ENCODE assay signal across 15 cellular contexts in the genomic region with DNA sequence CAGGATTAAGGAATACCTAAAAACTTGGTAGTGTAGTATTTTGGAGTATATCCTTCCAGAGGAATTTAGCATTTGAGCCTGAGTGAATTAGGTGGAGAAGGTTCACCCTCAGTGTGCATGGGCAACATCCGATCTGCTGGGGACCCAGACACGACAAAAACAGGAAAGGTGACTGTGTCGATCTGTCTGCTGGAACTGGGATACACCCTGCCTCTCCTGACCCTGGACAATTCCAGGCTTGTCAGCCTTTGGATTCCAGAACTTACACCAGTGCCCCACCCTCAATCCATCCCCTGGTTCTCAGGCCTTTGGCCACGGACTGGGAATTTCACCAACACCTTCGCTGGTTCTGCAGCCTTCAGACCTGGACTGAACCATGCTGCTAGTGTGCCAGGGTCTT. TPM values are rescaled to one million over a fixed set of nuclear protein-coding genes. Genes with fewer than 3 reads are reported as not detected.
DNase-seq lines count a peak whose midpoint lies in the region; ATAC-seq, FAIRE-seq and TF ChIP-seq lines count a peak whose summit lies in the region.
"Had no signal": no experiment of that assay in that cellular context is flagged by ENCODE, and none has a peak within 500 bp of the region (broad histone marks: within the 10 kb centered on the region; RNA-seq: fewer than 3 reads in every experiment).

No MANE protein-coding gene starts in this region.

- H3K4me1 ChIP-seq in heart left ventricle (peaks cover 3 to 36% (median 20%) of the 10 kb centered on the region in 12 donors), mammary epithelial cell (ENCODE audit: insufficient read depth, low read length) (peaks cover 30% of the 10 kb centered on the region), endothelial cell of umbilical vein (ENCODE audit: control insufficient read depth, extremely low read depth, insufficient read depth, low read length) (peaks cover 54% of the 10 kb centered on the region)

- in situ Hi-C loops in mammary epithelial cell (cut with MboI; ENCODE audit: low sequenced_read_pairs in 2 of 2) = no loop called here

- TF ChIP-seq POLR2A in heart left ventricle (IDR thresholded peaks at IDR 0.05) = no peak
- no peak for TF ChIP-seq POLR2A in endothelial cell of umbilical vein (IDR thresholded peaks at IDR 0.05; ENCODE audit: low read depth, low read length)

- H3K36me3 ChIP-seq in heart left ventricle = no peaks in the 10 kb centered on the region
- H3K36me3 ChIP-seq in mammary epithelial cell (ENCODE audit: insufficient read depth, low read length) = no peaks in the 10 kb centered on the region
- no peaks in the 10 kb centered on the region for H3K36me3 ChIP-seq in endothelial cell of umbilical vein (ENCODE audit: control insufficient read depth in 2 of 2, extremely low read depth in 1 of 2, insufficient read depth in 2 of 2, low read length in 2 of 2)
- H3K36me3 ChIP-seq: BLaER1 had no signal

- intact Hi-C loops in heart left ventricle (cut with DNase I) = no loop called here
- intact Hi-C loops in cardiac septum (cut with DNase I) = no loop called here
- intact Hi-C loops in mammary epithelial cell (cut with micrococcal nuclease) = no loop called here
- intact Hi-C loops in endothelial cell of umbilical vein (cut with micrococcal nuclease) = no loop called here
- intact Hi-C loops in activated CD4-positive, alpha-beta T cell treated with anti-CD3 and anti-CD28 coated beads, Interleukin-2, amount 10 ng/mL, durations not matched to agents 24 days and 14 days (cut with micrococcal nuclease) = no loop called here

- WGBS in heart left ventricle, 4 donors = 73 to 80% (median 75%) methylated on average over 5 of the region's 5 CpGs
- 53% methylated on average over 5 of the region's 5 CpGs for WGBS in mammary epithelial cell (ENCODE audit: low coverage, missing lambda C conversion rate)

- DNase-seq in heart left ventricle = no peak
- DNase-seq in cardiac septum (ENCODE audit: low spot score) = no peak
- DNase-seq in mammary epithelial cell = peak; percentile 9
- DNase-seq in endothelial cell of umbilical vein (ENCODE audit: low read depth, low spot score) = peak; percentile 77
- DNase-seq in COR-L47 (lab: John Stamatoyannopoulos, UW) = no peak
- DNase-seq in activated CD4-positive, alpha-beta T cell treated with anti-CD3 and anti-CD28 coated beads, Interleukin-2, amount 10 ng/mL, durations not matched to agents 24 days and 14 days = no peak
- DNase-seq: 8988T; AML-193; CD8-positive, alpha-beta memory T cell; DMS53; HCEC 1CT; HFFc6; IMR-90 had no signal

- H3K4me3 ChIP-seq in heart left ventricle (no peak overlapping the region), mammary epithelial cell (replicated peaks in 1 of 3; ENCODE audit: insufficient read depth in 1 of 3, low read depth in 2 of 3, low read length in 3 of 3) (no peak overlapping the region), endothelial cell of umbilical vein (replicated peaks in 1 of 3; ENCODE audit: insufficient read depth in 1 of 3, low read depth in 1 of 3, low read length in 3 of 3) (no peak overlapping the region)
- H3K4me3 ChIP-seq: BLaER1 had no signal

- H3K9ac ChIP-seq in mammary epithelial cell (ENCODE audit: insufficient read depth, low read length) (no peak overlapping the region), endothelial cell of umbilical vein (replicated peaks; ENCODE audit: extremely low read depth, insufficient read depth, low read length) (no peak overlapping the region)
- H3K9ac ChIP-seq: BLaER1 had no signal

- no peaks in the 10 kb centered on the region for H4K20me1 ChIP-seq in mammary epithelial cell (ENCODE audit: insufficient read depth, low read length)
- no peaks in the 10 kb centered on the region for H4K20me1 ChIP-seq in endothelial cell of umbilical vein (replicated peaks; ENCODE audit: control insufficient read depth, extremely low read depth, insufficient read depth, low read length)
- H4K20me1 ChIP-seq: BLaER1 had no signal

- H3K4me2 ChIP-seq in mammary epithelial cell (ENCODE audit: insufficient read depth, low read depth, low read length) (peak overlapping the region; percentile 42), endothelial cell of umbilical vein (ENCODE audit: insufficient read depth, low read length) (no peak overlapping the region)
- H3K4me2 ChIP-seq: BLaER1 had no signal

- H3K27me3 ChIP-seq in heart left ventricle (no peaks in the 10 kb centered on the region), mammary epithelial cell (ENCODE audit: insufficient read depth, low read length) (no peaks in the 10 kb centered on the region), endothelial cell of umbilical vein (ENCODE audit: control insufficient read depth in 2 of 2, insufficient read depth in 2 of 2, low read length in 2 of 2) (no peaks in the 10 kb centered on the region)
- H3K27me3 ChIP-seq: BLaER1 had no signal

- ATAC-seq in heart left ventricle = peak in 3 of 4 donors; percentile 31 to 41 (median 31)
- no peak for ATAC-seq in stimulated activated memory B cell treated with anti-CD40 and anti-IgM and Interleukin-4, amounts not matched to agents 10 μg/mL and 1 μg/mL and 100 μg/mL, for 72 hours

- FAIRE-seq in endothelial cell of umbilical vein (lab: Jason Lieb, UNC) = peak; percentile 83

- no peaks in the 10 kb centered on the region for H3K79me2 ChIP-seq in mammary epithelial cell (ENCODE audit: insufficient read depth, low read length)
- peaks cover 3% of the 10 kb centered on the region for H3K79me2 ChIP-seq in endothelial cell of umbilical vein (ENCODE audit: control insufficient read depth, insufficient read depth, low read length)

- dilution Hi-C loops in mammary epithelial cell (cut with HindIII; ENCODE audit: low sequenced_read_pairs) (no loop called here), endothelial cell of umbilical vein (cut with MboI; ENCODE audit: extremely low pct_ligation_motif_present, low sequenced_read_pairs) (no loop called here)

- TF ChIP-seq CTCF in heart left ventricle (IDR thresholded peaks at IDR 0.05) (no peak), mammary epithelial cell (conservative IDR thresholded peaks at IDR 0.05 in 1 of 2, IDR thresholded peaks at IDR 0.05 in 1 of 2; ENCODE audit: extremely low read depth in 1 of 2, insufficient read depth in 1 of 2, low read depth in 1 of 2, low read length in 2 of 2) (no peak), endothelial cell of umbilical vein (IDR thresholded peaks at IDR 0.05; ENCODE audit: extremely low read depth in 1 of 2, insufficient read depth in 1 of 2, low read depth in 1 of 2, low read length in 2 of 2) (no peak)

- H3K9me3 ChIP-seq in heart left ventricle (no peaks in the 10 kb centered on the region), mammary epithelial cell (replicated peaks; ENCODE audit: insufficient read depth, low read length) (no peaks in the 10 kb centered on the region), endothelial cell of umbilical vein (replicated peaks; ENCODE audit: control insufficient read depth, insufficient read depth, low read length) (no peaks in the 10 kb centered on the region)
- H3K9me3 ChIP-seq: BLaER1 had no signal

- POLR2A ChIA-PET in endothelial cell of umbilical vein (lab: Charles Lee) = no interaction called here

- H3K9me3 Mint-ChIP-seq in stimulated activated memory B cell treated with anti-CD40 and anti-IgM and Interleukin-4, amounts not matched to agents 10 μg/mL and 1 μg/mL and 100 μg/mL, for 72 hours = peaks cover 5% of the 10 kb centered on the region
- no peaks in the 10 kb centered on the region for H3K9me3 Mint-ChIP-seq in activated CD4-positive, alpha-beta T cell treated with anti-CD3 and anti-CD28 coated beads, Interleukin-2, amount 10 ng/mL, durations not matched to agents 24 days and 14 days
- H3K9me3 Mint-ChIP-seq: CD8-positive, alpha-beta memory T cell had no signal

- H2AFZ ChIP-seq in mammary epithelial cell (ENCODE audit: low read depth, low read length) = peak overlapping the region; percentile 70
- no peak overlapping the region for H2AFZ ChIP-seq in endothelial cell of umbilical vein (ENCODE audit: low read depth, low read length)

- H3K27me3 Mint-ChIP-seq in stimulated activated memory B cell treated with anti-CD40 and anti-IgM and Interleukin-4, amounts not matched to agents 10 μg/mL and 1 μg/mL and 100 μg/mL, for 72 hours = peaks cover 13% of the 10 kb centered on the region
- H3K27me3 Mint-ChIP-seq in activated CD4-positive, alpha-beta T cell treated with anti-CD3 and anti-CD28 coated beads, Interleukin-2, amount 10 ng/mL, durations not matched to agents 24 days and 14 days = no peaks in the 10 kb centered on the region

- BruUV-seq in mammary epithelial cell (replicated peaks; lab: Mats Ljungman, UMichigan) (no TSS peak), endothelial cell of umbilical vein (replicated peaks; lab: Mats Ljungman, UMichigan) (no TSS peak)

- no peaks in the 10 kb centered on the region for H3K9me1 ChIP-seq in endothelial cell of umbilical vein (replicated peaks; ENCODE audit: control insufficient read depth, extremely low read depth, insufficient read depth, low read length)

- peaks cover 15% of the 10 kb centered on the region for H3K4me1 Mint-ChIP-seq in stimulated activated memory B cell treated with anti-CD40 and anti-IgM and Interleukin-4, amounts not matched to agents 10 μg/mL and 1 μg/mL and 100 μg/mL, for 72 hours
- peaks cover 7% of the 10 kb centered on the region for H3K4me1 Mint-ChIP-seq in activated CD4-positive, alpha-beta T cell treated with anti-CD3 and anti-CD28 coated beads, Interleukin-2, amount 10 ng/mL, durations not matched to agents 24 days and 14 days

- H3K4me3 Mint-ChIP-seq in stimulated activated memory B cell treated with anti-CD40 and anti-IgM and Interleukin-4, amounts not matched to agents 10 μg/mL and 1 μg/mL and 100 μg/mL, for 72 hours = no peak overlapping the region
- no peak overlapping the region for H3K4me3 Mint-ChIP-seq in activated CD4-positive, alpha-beta T cell treated with anti-CD3 and anti-CD28 coated beads, Interleukin-2, amount 10 ng/mL, durations not matched to agents 24 days and 14 days
- H3K4me3 Mint-ChIP-seq: CD8-positive, alpha-beta memory T cell; HFFc6 had no signal

- H3K36me3 Mint-ChIP-seq in stimulated activated memory B cell treated with anti-CD40 and anti-IgM and Interleukin-4, amounts not matched to agents 10 μg/mL and 1 μg/mL and 100 μg/mL, for 72 hours = no peaks in the 10 kb centered on the region
- H3K36me3 Mint-ChIP-seq in activated CD4-positive, alpha-beta T cell treated with anti-CD3 and anti-CD28 coated beads, Interleukin-2, amount 10 ng/mL, durations not matched to agents 24 days and 14 days (ENCODE audit: low read depth) = no peaks in the 10 kb centered on the region
- H3K36me3 Mint-ChIP-seq: CD8-positive, alpha-beta memory T cell had no signal

- no peak overlapping the region for H3K27ac Mint-ChIP-seq in stimulated activated memory B cell treated with anti-CD40 and anti-IgM and Interleukin-4, amounts not matched to agents 10 μg/mL and 1 μg/mL and 100 μg/mL, for 72 hours
- no peak overlapping the region for H3K27ac Mint-ChIP-seq in activated CD4-positive, alpha-beta T cell treated with anti-CD3 and anti-CD28 coated beads, Interleukin-2, amount 10 ng/mL, durations not matched to agents 24 days and 14 days
- H3K27ac Mint-ChIP-seq: CD8-positive, alpha-beta memory T cell; HFFc6 had no signal

- peak overlapping the region in 1 of 12 donors; percentile 69 for H3K27ac ChIP-seq in heart left ventricle
- no peak overlapping the region for H3K27ac ChIP-seq in mammary epithelial cell (ENCODE audit: insufficient read depth, low read depth, low read length)
- H3K27ac ChIP-seq in endothelial cell of umbilical vein (ENCODE audit: insufficient read depth, low read depth, low read length) = peak overlapping the region; percentile 64
- H3K27ac ChIP-seq: BLaER1 had no signal

- CTCF ChIA-PET in mammary epithelial cell (lab: Charles Lee; ENCODE audit: low non-redundant PET) = no interaction called here
- CTCF ChIA-PET in endothelial cell of umbilical vein (lab: Charles Lee) = no interaction called here

RNA-seq across cellular contexts. Expression of gene PTPRE, which starts 41.9 kb away (rescaled TPM):
- total RNA-seq in heart left ventricle (10 to 100 TPM; 13.9 to 55.0 (median 26.8) TPM), cardiac septum (51.1 TPM), mammary epithelial cell (10 to 100 TPM; 44.2 to 70.5 TPM), endothelial cell of umbilical vein (114 and 116 TPM in 2 replicates)
- polyA plus RNA-seq in heart left ventricle (10 to 100 TPM in 1 of 2 donors, 1 to 10 TPM in 1; 6.9 to 18.4 TPM), mammary epithelial cell (24.1 TPM), endothelial cell of umbilical vein (36.8 and 37.3 TPM in 2 replicates)
- polyA minus RNA-seq in mammary epithelial cell (51.7 TPM), endothelial cell of umbilical vein (81.1 and 94.2 TPM in 2 replicates)
- polyA plus RNA-seq in endothelial cell of umbilical vein (2011; cell fraction: cytosol; rRNA removed) = 29.1 and 31.2 TPM in 2 replicates
- polyA plus RNA-seq in endothelial cell of umbilical vein (2011; cell fraction: nucleus; rRNA removed) = 169 and 197 TPM in 2 replicates
- polyA plus RNA-seq in endothelial cell of umbilical vein (2012) = 50.3 and 82.0 TPM in 2 replicates
- polyA minus RNA-seq in endothelial cell of umbilical vein (2011; cell fraction: cytosol; rRNA and poly(A)+ RNA removed) = 3.1 TPM
- 116 and 126 TPM in 2 replicates for polyA minus RNA-seq in endothelial cell of umbilical vein (2011; cell fraction: nucleus; rRNA and poly(A)+ RNA removed)
- total RNA-seq in activated CD4-positive, alpha-beta T cell treated with anti-CD3 and anti-CD28 coated beads, Interleukin-2, amount 10 ng/mL, durations not matched to agents 24 days and 14 days = 33.6 and 35.8 TPM in 2 replicates

RNA-seq across cellular contexts. Expression of gene CLRN3, which starts 56.0 kb away (rescaled TPM):
- total RNA-seq in heart left ventricle (under 1 TPM in 1 of 9 donors, not detected in 8; 0.35 TPM), cardiac septum (not detected), mammary epithelial cell (not detected), endothelial cell of umbilical vein (not detected in 2 replicates)
- polyA plus RNA-seq in heart left ventricle (not detected), mammary epithelial cell (not detected), endothelial cell of umbilical vein (0.07 and 0.14 TPM in 2 replicates)
- polyA minus RNA-seq in mammary epithelial cell (not detected), endothelial cell of umbilical vein (0.28 TPM in 1 of 2 replicates, not detected in the other)
- 0.09 and 0.18 TPM in 2 replicates for polyA plus RNA-seq in endothelial cell of umbilical vein (2011; cell fraction: cytosol; rRNA removed)
- polyA plus RNA-seq in endothelial cell of umbilical vein (2011; cell fraction: nucleus; rRNA removed) = not detected in 2 replicates
- not detected in 2 replicates for polyA plus RNA-seq in endothelial cell of umbilical vein (2012)
- polyA minus RNA-seq in endothelial cell of umbilical vein (2011; cell fraction: cytosol; rRNA and poly(A)+ RNA removed) = not detected
- not detected in 2 replicates for polyA minus RNA-seq in endothelial cell of umbilical vein (2011; cell fraction: nucleus; rRNA and poly(A)+ RNA removed)
- not detected in 2 replicates for total RNA-seq in activated CD4-positive, alpha-beta T cell treated with anti-CD3 and anti-CD28 coated beads, Interleukin-2, amount 10 ng/mL, durations not matched to agents 24 days and 14 days
- total RNA-seq: CD8-positive, alpha-beta memory T cell; HFFc6; IMR-90 had no signal
- polyA plus RNA-seq: CD8-positive, alpha-beta memory T cell; IMR-90 had no signal

Comparison
In these comparisons a context has a peak if more than half of its experiments do, and no peak if none do; other contexts are left out.
1. DNase-seq: peak in mammary epithelial cell (single experiment) and endothelial cell of umbilical vein (single experiment); none in heart left ventricle (0 of 5), cardiac septum (single experiment), COR-L47 (single experiment) and activated CD4-positive, alpha-beta T cell treated with anti-CD3 and anti-CD28 coated beads, Interleukin-2, amount 10 ng/mL, durations not matched to agents 24 days and 14 days (single experiment).